Comparison of ENCODE assay signal across 17 cellular contexts in the genomic region with DNA sequence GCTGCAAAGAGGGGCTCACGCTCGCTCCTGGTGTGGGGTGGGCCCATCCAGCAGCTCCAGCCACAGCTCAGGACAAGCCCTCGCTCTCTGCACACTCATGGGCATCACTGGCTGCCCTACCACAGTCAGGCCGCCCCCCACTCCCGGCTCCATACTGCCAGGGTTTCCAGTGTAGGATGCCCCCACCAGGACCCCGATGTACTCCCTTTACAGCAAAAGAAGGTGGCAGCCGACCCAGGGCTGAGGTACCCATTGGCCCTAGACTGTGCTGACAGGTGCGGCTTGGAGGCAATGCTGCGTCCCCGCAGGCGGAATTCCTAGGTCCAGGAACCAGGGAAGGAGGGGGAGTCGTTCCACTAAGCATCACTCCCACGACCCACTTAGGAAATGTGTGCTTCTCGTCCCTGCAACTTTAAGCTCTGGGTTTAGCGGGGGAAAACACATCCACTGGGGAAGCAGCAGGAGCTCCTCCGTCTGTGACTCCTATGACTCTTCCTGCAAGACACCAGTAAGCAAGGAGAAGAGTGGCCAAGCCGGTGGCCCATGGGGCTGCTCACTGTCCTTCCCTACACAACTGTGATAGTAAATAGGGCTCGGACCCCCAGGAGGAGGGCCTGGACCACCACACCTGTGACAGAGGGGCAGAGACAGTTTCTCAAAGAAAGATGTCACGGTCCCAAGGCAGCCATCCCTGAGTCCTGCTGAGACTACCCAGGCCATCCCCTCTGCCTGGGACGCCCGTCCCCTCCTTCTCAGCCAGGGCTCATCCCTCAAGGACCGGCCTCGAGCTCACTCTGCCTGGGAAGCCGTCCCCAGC. TPM values are rescaled to one million over a fixed set of nuclear protein-coding genes. Genes with fewer than 3 reads are reported as not detected.
DNase-seq lines count a peak whose midpoint lies in the region; ATAC-seq and TF ChIP-seq lines count a peak whose summit lies in the region.
"Had no signal": no experiment of that assay in that cellular context is flagged by ENCODE, and none has a peak within 500 bp of the region (broad histone marks: within the 10 kb centered on the region; RNA-seq: fewer than 3 reads in every experiment).

No MANE protein-coding gene starts in this region.

- H3K27me3 Mint-ChIP-seq in CD4-positive, alpha-beta T cell = no peaks in the 10 kb centered on the region
- H3K27me3 Mint-ChIP-seq in chondrocyte (ENCODE audit: low read depth) = no peaks in the 10 kb centered on the region
- no peaks in the 10 kb centered on the region for H3K27me3 Mint-ChIP-seq in naive thymus-derived CD4-positive, alpha-beta T cell
- H3K27me3 Mint-ChIP-seq: stimulated activated naive B cell treated with anti-CD40 and anti-IgM and Interleukin-4, amounts not matched to agents 10 μg/mL and 1 μg/mL and 100 μg/mL, for 72 hours had no signal

- POLR2A ChIA-PET in CD4-positive, alpha-beta T cell (lab: Charles Lee) = interaction anchor here (0.6 to 1.2 kb wide), 4 partner anchors 10 to 145 kb away, joined by 3 read pairs; no protein-coding TSS in a partner anchor
- POLR2A ChIA-PET in naive thymus-derived CD4-positive, alpha-beta T cell (lab: Charles Lee) = interaction anchor here (0.6 to 3.5 kb wide), 2 partner anchors 8 to 11 kb away, joined by 3 to 19 read pairs; partner anchors contain the start of gene CORO7

- no peak overlapping the region for H3K4me3 ChIP-seq in naive thymus-derived CD4-positive, alpha-beta T cell (ENCODE audit: low read length)
- H3K4me3 ChIP-seq: adrenal gland, colonic mucosa, HAP-1, testis had no signal

- peaks cover 31 to 80% (median 50%) of the 10 kb centered on the region in 3 experiments for H3K36me3 ChIP-seq in naive thymus-derived CD4-positive, alpha-beta T cell (ENCODE audit: control insufficient read depth in 2 of 3, insufficient read depth in 3 of 3, low read length in 3 of 3)
- H3K36me3 ChIP-seq: colonic mucosa had no signal

- H3K4me1 ChIP-seq in naive thymus-derived CD4-positive, alpha-beta T cell (ENCODE audit: control insufficient read depth in 2 of 2, insufficient read depth in 2 of 2, low read length in 2 of 2) = no peaks in the 10 kb centered on the region
- H3K4me1 ChIP-seq: adrenal gland, HAP-1 had no signal

- H3K36me3 Mint-ChIP-seq in CD4-positive, alpha-beta T cell (ENCODE audit: low read depth) = peaks cover 88% of the 10 kb centered on the region
- H3K36me3 Mint-ChIP-seq in chondrocyte (ENCODE audit: low read depth) = peaks cover 11% of the 10 kb centered on the region
- peaks cover 7 to 28% (median 17%) of the 10 kb centered on the region in 5 donors for H3K36me3 Mint-ChIP-seq in naive thymus-derived CD4-positive, alpha-beta T cell

- no peak for TF ChIP-seq CTCF in CD4-positive, alpha-beta T cell (IDR thresholded peaks at IDR 0.05)
- TF ChIP-seq CTCF in GM13977 (IDR thresholded peaks at IDR 0.05; ENCODE audit: extremely low read depth, insufficient read depth, missing control alignments) (peak; percentile 13), chondrocyte (IDR thresholded peaks at IDR 0.05) (no peak)

- H3K27me3 ChIP-seq in CD4-positive, alpha-beta T cell (ENCODE audit: control insufficient read depth, insufficient read depth, low read length) = no peaks in the 10 kb centered on the region
- no peaks in the 10 kb centered on the region for H3K27me3 ChIP-seq in naive thymus-derived CD4-positive, alpha-beta T cell (ENCODE audit: control insufficient read depth in 2 of 2, insufficient read depth in 2 of 2, low read length in 2 of 2)
- H3K27me3 ChIP-seq: adrenal gland, colonic mucosa, testis, vagina had no signal

- intact Hi-C loops in CD4-positive, alpha-beta T cell (cut with DNase I, micrococcal nuclease) = loop anchor here in 1 of 2 experiments (2.0 kb wide), 1 partner anchor 421 kb away; no protein-coding TSS in a partner anchor
- intact Hi-C loops in naive thymus-derived CD4-positive, alpha-beta T cell (cut with micrococcal nuclease) = loop anchor here in 1 of 2 donors (2.0 kb wide), 1 partner anchor 45 kb away; no protein-coding TSS in a partner anchor

- in situ Hi-C loops in GM13977 (cut with MboI; ENCODE audit: low pct_unique_long_range_greater_than_20kb, low sequenced_read_pairs, unreplicated experiment) = no loop called here

- H3K9me3 Mint-ChIP-seq in CD4-positive, alpha-beta T cell = no peaks in the 10 kb centered on the region
- H3K9me3 Mint-ChIP-seq in chondrocyte (ENCODE audit: low read depth) = no peaks in the 10 kb centered on the region
- H3K9me3 Mint-ChIP-seq in naive thymus-derived CD4-positive, alpha-beta T cell = peaks cover 0 to 14% (median 0%) of the 10 kb centered on the region in 11 donors
- H3K9me3 Mint-ChIP-seq: endodermal cell; neural crest cell; stimulated activated naive B cell treated with anti-CD40 and anti-IgM and Interleukin-4, amounts not matched to agents 10 μg/mL and 1 μg/mL and 100 μg/mL, for 72 hours had no signal

- no peak for ATAC-seq in CD4-positive, alpha-beta T cell (ENCODE audit: poor library complexity)
- ATAC-seq in naive thymus-derived CD4-positive, alpha-beta T cell = peak; percentile 0
- ATAC-seq in GM19328 (IDR thresholded peaks at IDR 0.05; ENCODE audit: unreplicated experiment) = no peak

- H3K9me3 ChIP-seq in CD4-positive, alpha-beta T cell (ENCODE audit: control insufficient read depth, low read length) = no peaks in the 10 kb centered on the region
- no peaks in the 10 kb centered on the region for H3K9me3 ChIP-seq in naive thymus-derived CD4-positive, alpha-beta T cell (ENCODE audit: control insufficient read depth in 2 of 3, low read length in 3 of 3)
- H3K9me3 ChIP-seq: adrenal gland, colonic mucosa, HAP-1, testis, vagina had no signal

- H3K4me3 Mint-ChIP-seq in CD4-positive, alpha-beta T cell = peak overlapping the region; percentile 54
- no peak overlapping the region for H3K4me3 Mint-ChIP-seq in chondrocyte (ENCODE audit: unreplicated experiment)
- no peak overlapping the region for H3K4me3 Mint-ChIP-seq in naive thymus-derived CD4-positive, alpha-beta T cell
- H3K4me3 Mint-ChIP-seq: neural crest cell; stimulated activated naive B cell treated with anti-CD40 and anti-IgM and Interleukin-4, amounts not matched to agents 10 μg/mL and 1 μg/mL and 100 μg/mL, for 72 hours had no signal

- CTCF ChIA-PET in CD4-positive, alpha-beta T cell (lab: Charles Lee) = interaction anchor here (0.6 to 3.7 kb wide), 16 partner anchors 8 to 145 kb away, joined by 3 to 45 read pairs (median 4); partner anchors contain the start of genes CORO7, HMOX2 and PAM16
- CTCF ChIA-PET in naive thymus-derived CD4-positive, alpha-beta T cell (lab: Charles Lee) = interaction anchor here (0.6 to 1.9 kb wide), 13 partner anchors 7 to 182 kb away, joined by 3 to 12 read pairs (median 4); partner anchors contain the start of gene CORO7

- no peak for DNase-seq in CD4-positive, alpha-beta T cell
- DNase-seq in GM13977 (ENCODE audit: low spot score) = no peak
- peak; percentile 83 for DNase-seq in chondrocyte (ENCODE audit: low spot score)
- no peak for DNase-seq in naive thymus-derived CD4-positive, alpha-beta T cell
- no peak for DNase-seq in activated CD8-positive, alpha-beta memory T cell treated with anti-CD3 and anti-CD28 coated beads for 24 hours
- DNase-seq in HK-2 (ENCODE audit: unreplicated experiment) = no peak
- DNase-seq: GF-D8, NCI-H524 treated with DMSO at 0.1 percent for 48 hours had no signal

- H3K27ac ChIP-seq in CD4-positive, alpha-beta T cell (ENCODE audit: low read depth, low read length) = no peak overlapping the region
- H3K27ac ChIP-seq in naive thymus-derived CD4-positive, alpha-beta T cell (ENCODE audit: low read depth, low read length) = no peak overlapping the region
- H3K27ac ChIP-seq: adrenal gland, colonic mucosa, testis had no signal

- H3K27ac Mint-ChIP-seq in CD4-positive, alpha-beta T cell = peak overlapping the region; percentile 84
- no peak overlapping the region for H3K27ac Mint-ChIP-seq in chondrocyte (ENCODE audit: unreplicated experiment)
- H3K27ac Mint-ChIP-seq in naive thymus-derived CD4-positive, alpha-beta T cell = peak overlapping the region in 3 of 9 donors; percentile 6 to 69 (median 28)

- H3K4me1 Mint-ChIP-seq in CD4-positive, alpha-beta T cell (ENCODE audit: low read depth) = peaks cover 22% of the 10 kb centered on the region
- H3K4me1 Mint-ChIP-seq in chondrocyte (ENCODE audit: low read depth) = peaks cover 6% of the 10 kb centered on the region
- H3K4me1 Mint-ChIP-seq in naive thymus-derived CD4-positive, alpha-beta T cell = peaks cover 9 to 29% (median 19%) of the 10 kb centered on the region in 7 donors

RNA-seq across cellular contexts. Expression of gene CORO7, which starts 13.1 kb away (rescaled TPM):
- total RNA-seq in CD4-positive, alpha-beta T cell = 100 to 1,000 TPM; 801 to 805 TPM
- 18.8 to 26.0 TPM (median 24.6 TPM) in 3 replicates for total RNA-seq in chondrocyte
- total RNA-seq in naive thymus-derived CD4-positive, alpha-beta T cell = 100 to 1,000 TPM; 114 to 572 (median 165) TPM
- polyA plus RNA-seq in naive thymus-derived CD4-positive, alpha-beta T cell = 10 to 100 TPM; 29.6 to 62.5 TPM

RNA-seq across cellular contexts. Expression of gene DNAJA3, which starts 22.3 kb away (rescaled TPM):
- 10 to 100 TPM; 17.2 to 18.8 TPM for total RNA-seq in CD4-positive, alpha-beta T cell
- total RNA-seq in chondrocyte = 27.5 to 28.0 TPM (median 27.8 TPM) in 3 replicates
- 10 to 100 TPM; 33.6 to 79.8 (median 70.5) TPM for total RNA-seq in naive thymus-derived CD4-positive, alpha-beta T cell
- polyA plus RNA-seq in naive thymus-derived CD4-positive, alpha-beta T cell = 10 to 100 TPM; 42.4 to 73.0 TPM

RNA-seq across cellular contexts. Expression of gene VASN, which starts 31.7 kb away (rescaled TPM):
- total RNA-seq in CD4-positive, alpha-beta T cell = under 1 TPM; 0.70 to 0.77 TPM
- 79.7 to 82.0 TPM (median 81.8 TPM) in 3 replicates for total RNA-seq in chondrocyte
- total RNA-seq in naive thymus-derived CD4-positive, alpha-beta T cell = 1 to 10 TPM in 1 of 5 experiments, under 1 TPM in 3, not detected in 1; 0.24 to 1.3 (median 0.45) TPM
- under 1 TPM; 0.13 to 0.18 TPM for polyA plus RNA-seq in naive thymus-derived CD4-positive, alpha-beta T cell

RNA-seq across cellular contexts. Expression of gene PAM16, which starts 52.2 kb away (rescaled TPM):
- total RNA-seq in CD4-positive, alpha-beta T cell = 10 to 100 TPM; 24.9 to 26.8 TPM
- total RNA-seq in chondrocyte = 21.6 to 24.4 TPM (median 22.4 TPM) in 3 replicates
- total RNA-seq in naive thymus-derived CD4-positive, alpha-beta T cell = 10 to 100 TPM; 34.1 to 46.2 (median 45.0) TPM
- polyA plus RNA-seq in naive thymus-derived CD4-positive, alpha-beta T cell = 10 to 100 TPM; 34.6 to 45.8 TPM

Comparison
In these comparisons a context has a peak if more than half of its experiments do, and no peak if none do; other contexts are left out.
1. RNA of gene VASN, which starts 31.7 kb away (total RNA-seq): 79.7 to 82.0 TPM in chondrocyte; 0.70 to 0.77 TPM in CD4-positive, alpha-beta T cell and 0.24 to 1.3 TPM in naive thymus-derived CD4-positive, alpha-beta T cell; every median in the first group is over 10 times any median in the second.